In the genomic region with DNA sequence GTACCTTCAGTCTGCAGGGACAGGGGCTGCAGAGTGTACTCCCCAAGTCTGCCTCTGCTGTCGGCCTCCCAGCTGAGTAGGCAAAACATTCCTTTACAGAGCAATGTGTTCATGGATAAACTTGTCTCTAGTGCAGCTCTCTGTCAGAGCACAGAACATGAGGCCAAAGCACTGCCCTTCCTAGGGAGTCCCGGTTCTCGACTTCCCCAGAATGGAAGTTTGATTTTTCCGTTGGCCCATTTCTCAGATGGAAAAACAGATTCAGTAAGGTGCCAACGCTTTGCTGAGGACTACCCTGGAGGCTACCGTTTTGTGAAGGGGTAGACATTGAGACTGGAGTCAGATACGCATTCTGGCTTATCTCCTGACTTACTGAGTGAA, we compare ENCODE assay signal across 8 cellular contexts. TPM values are rescaled to one million over a fixed set of nuclear protein-coding genes. Genes with fewer than 3 reads are reported as not detected.
DNase-seq lines count a peak whose midpoint lies in the region; ATAC-seq and TF ChIP-seq lines count a peak whose summit lies in the region.

No MANE protein-coding gene starts in this region.

- peak overlapping the region; percentile 94 for H3K27ac Mint-ChIP-seq in CD4-positive, alpha-beta T cell

- no peak for TF ChIP-seq CTCF in CD4-positive, alpha-beta T cell (IDR thresholded peaks at IDR 0.05)
- TF ChIP-seq CTCF in cardiac fibroblast (IDR thresholded peaks at IDR 0.05; ENCODE audit: low read depth, low read length): no peak

- no peaks in the 10 kb centered on the region for H3K9me3 Mint-ChIP-seq in CD4-positive, alpha-beta T cell

- no peaks in the 10 kb centered on the region for H3K27me3 Mint-ChIP-seq in CD4-positive, alpha-beta T cell

- H3K9me3 ChIP-seq in CD4-positive, alpha-beta T cell (ENCODE audit: control insufficient read depth, low read length): no peaks in the 10 kb centered on the region
- H3K9me3 ChIP-seq in HUES64 (ENCODE audit: insufficient read depth, low read depth, low read length): peaks cover 12% of the 10 kb centered on the region; the same call in 1 of the 2 replicates
- H3K9me3 ChIP-seq in mononuclear cell (ENCODE audit: low read depth, low read length): no peaks in the 10 kb centered on the region

- H3K36me3 Mint-ChIP-seq in CD4-positive, alpha-beta T cell (ENCODE audit: low read depth): peaks cover 9% of the 10 kb centered on the region

- intact Hi-C loops in CD4-positive, alpha-beta T cell (cut with DNase I, micrococcal nuclease): no loop called here

- peaks cover 72% of the 10 kb centered on the region for H3K4me1 Mint-ChIP-seq in CD4-positive, alpha-beta T cell (ENCODE audit: low read depth)

- H3K4me3 Mint-ChIP-seq in CD4-positive, alpha-beta T cell: peak overlapping the region; percentile 99

- peak; percentile 35 for ATAC-seq in CD4-positive, alpha-beta T cell (ENCODE audit: poor library complexity)
- peak; percentile 40 for ATAC-seq in GM21447 (IDR thresholded peaks at IDR 0.05; ENCODE audit: unreplicated experiment)

- no peak for DNase-seq in CD4-positive, alpha-beta T cell
- DNase-seq in cardiac fibroblast (ENCODE audit: low read depth in 2 of 2) (no peak), pons (ENCODE audit: low spot score) (no peak), GDM1 (lab: John Stamatoyannopoulos, UW) (no peak), mucosa of gallbladder (ENCODE audit: low spot score) (no peak)

- no peaks in the 10 kb centered on the region for H3K36me3 ChIP-seq in HUES64 (ENCODE audit: insufficient read depth, low read length)

- H3K4me1 ChIP-seq in HUES64 (ENCODE audit: insufficient read depth, low read length): peaks cover 12% of the 10 kb centered on the region
- peaks cover 20% of the 10 kb centered on the region for H3K4me1 ChIP-seq in mononuclear cell (ENCODE audit: insufficient read depth, low read length)

- no peak overlapping the region for H3K27ac ChIP-seq in CD4-positive, alpha-beta T cell (ENCODE audit: low read depth, low read length)
- peak overlapping the region; percentile 41 for H3K27ac ChIP-seq in HUES64 (ENCODE audit: low read depth, low read length)

- POLR2A ChIA-PET in CD4-positive, alpha-beta T cell (lab: Charles Lee): interaction anchor here (0.5 to 1.1 kb wide), 6 partner anchors 11 to 1750 kb away, joined by 3 to 4 read pairs (median 3); no protein-coding TSS in a partner anchor

- no peaks in the 10 kb centered on the region for H3K27me3 ChIP-seq in CD4-positive, alpha-beta T cell (ENCODE audit: control insufficient read depth, insufficient read depth, low read length)
- H3K27me3 ChIP-seq in HUES64 (ENCODE audit: insufficient read depth, low read length): no peaks in the 10 kb centered on the region; the same call in 1 of the 2 replicates
- H3K27me3 ChIP-seq in mononuclear cell (ENCODE audit: insufficient read depth, low read length): peaks cover 6% of the 10 kb centered on the region

- WGBS in HUES64: 38% methylated on average over 7 of the region's 7 CpGs

- H3K4me3 ChIP-seq in HUES64 (ENCODE audit: low read length) (peak overlapping the region; percentile 76), cardiac fibroblast (replicated peaks in 1 of 2; ENCODE audit: low read depth in 2 of 2, low read length in 2 of 2) (peak overlapping the region; percentile 83 to 85), mononuclear cell (ENCODE audit: low read length) (peak overlapping the region; percentile 46)

- CTCF ChIA-PET in CD4-positive, alpha-beta T cell (lab: Charles Lee): interaction anchor here (1.4 kb wide), 1 partner anchor 50 kb away, joined by 3 read pairs; no protein-coding TSS in a partner anchor

- peak overlapping the region; percentile 78 for H3K9ac ChIP-seq in HUES64 (ENCODE audit: low read depth, low read length)

RNA-seq across cellular contexts. Expression of gene TRIM32, which starts 0.4 kb away (rescaled TPM):
- 1 to 10 TPM; 4.4 to 5.8 TPM for total RNA-seq in CD4-positive, alpha-beta T cell
- polyA plus RNA-seq in HUES64 (2013, experiment 1 of 2): 11.4 TPM
- polyA plus RNA-seq in HUES64 (2013, experiment 2 of 2): 12.9 TPM
- total RNA-seq in mononuclear cell: 3.1 TPM
- 28.7 TPM for total RNA-seq in mucosa of gallbladder
